ENCODE assay signal across 2 cellular contexts in the genomic region with DNA sequence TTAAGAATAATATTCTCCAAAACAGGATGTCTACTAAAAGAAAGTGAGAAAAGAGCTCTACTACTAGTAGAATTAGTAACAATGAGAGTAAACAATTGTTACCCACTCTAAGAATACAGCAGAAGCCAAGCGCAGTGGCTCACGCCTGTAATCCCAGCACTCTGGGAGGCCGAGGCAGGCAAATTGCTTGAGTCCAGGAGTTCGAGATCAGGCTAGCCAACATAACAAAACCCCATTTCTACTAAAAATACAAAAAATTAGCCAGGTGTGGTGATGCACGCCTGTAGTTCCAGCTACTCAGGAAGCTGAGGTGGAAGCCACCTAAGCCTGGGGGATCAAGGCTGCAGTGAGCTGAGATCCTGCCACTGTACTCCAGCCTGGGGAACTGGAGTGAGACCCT.
TF ChIP-seq lines count a peak whose summit lies in the region.

No MANE protein-coding gene starts in this region.

TF ChIP-seq in SK-N-SH, 30 proteins besides CTCF, POLR2A, EP300 and RAD21:
- TF ChIP-seq JUND (IDR thresholded peaks at IDR 0.05), result no peak
- no peak for TF ChIP-seq FOXM1 (IDR thresholded peaks at IDR 0.05; ENCODE audit: low read depth)
- no peak for TF ChIP-seq TCF12 (IDR thresholded peaks at IDR 0.05)
- TF ChIP-seq, protein P1, sequence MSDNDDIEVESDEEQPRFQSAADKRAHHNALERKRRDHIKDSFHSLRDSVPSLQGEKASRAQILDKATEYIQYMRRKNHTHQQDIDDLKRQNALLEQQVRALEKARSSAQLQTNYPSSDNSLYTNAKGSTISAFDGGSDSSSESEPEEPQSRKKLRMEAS (IDR thresholded peaks at IDR 0.05; ENCODE audit: low read depth), result no peak
- TF ChIP-seq, protein P2, sequence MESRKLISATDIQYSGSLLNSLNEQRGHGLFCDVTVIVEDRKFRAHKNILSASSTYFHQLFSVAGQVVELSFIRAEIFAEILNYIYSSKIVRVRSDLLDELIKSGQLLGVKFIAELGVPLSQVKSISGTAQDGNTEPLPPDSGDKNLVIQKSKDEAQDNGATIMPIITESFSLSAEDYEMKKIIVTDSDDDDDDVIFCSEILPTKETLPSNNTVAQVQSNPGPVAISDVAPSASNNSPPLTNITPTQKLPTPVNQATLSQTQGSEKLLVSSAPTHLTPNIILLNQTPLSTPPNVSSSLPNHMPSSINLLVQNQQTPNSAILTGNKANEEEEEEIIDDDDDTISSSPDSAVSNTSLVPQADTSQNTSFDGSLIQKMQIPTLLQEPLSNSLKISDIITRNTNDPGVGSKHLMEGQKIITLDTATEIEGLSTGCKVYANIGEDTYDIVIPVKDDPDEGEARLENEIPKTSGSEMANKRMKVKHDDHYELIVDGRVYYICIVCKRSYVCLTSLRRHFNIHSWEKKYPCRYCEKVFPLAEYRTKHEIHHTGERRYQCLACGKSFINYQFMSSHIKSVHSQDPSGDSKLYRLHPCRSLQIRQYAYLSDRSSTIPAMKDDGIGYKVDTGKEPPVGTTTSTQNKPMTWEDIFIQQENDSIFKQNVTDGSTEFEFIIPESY (IDR thresholded peaks at IDR 0.05; ENCODE audit: borderline replicate concordance, low read depth), result no peak
- TF ChIP-seq GATA2 (CRISPR knock-in tag; IDR thresholded peaks at IDR 0.05), result no peak
- no peak for TF ChIP-seq FOXJ3 (CRISPR knock-in tag; IDR thresholded peaks at IDR 0.05)
- no peak for TF ChIP-seq RFX5 (IDR thresholded peaks at IDR 0.05; ENCODE audit: low read length)
- TF ChIP-seq ELF1 (IDR thresholded peaks at IDR 0.05), result no peak
- TF ChIP-seq GABPA (IDR thresholded peaks at IDR 0.05; ENCODE audit: low read depth), result no peak
- TF ChIP-seq EZH2phosphoT487 (IDR thresholded peaks at IDR 0.05; ENCODE audit: borderline replicate concordance, low read depth), result no peak
- no peak for TF ChIP-seq TEAD4 (IDR thresholded peaks at IDR 0.05; ENCODE audit: borderline replicate concordance, insufficient read depth)
- no peak for TF ChIP-seq MXI1 (IDR thresholded peaks at IDR 0.05; ENCODE audit: low read depth, low read length)
- TF ChIP-seq, protein P3, sequence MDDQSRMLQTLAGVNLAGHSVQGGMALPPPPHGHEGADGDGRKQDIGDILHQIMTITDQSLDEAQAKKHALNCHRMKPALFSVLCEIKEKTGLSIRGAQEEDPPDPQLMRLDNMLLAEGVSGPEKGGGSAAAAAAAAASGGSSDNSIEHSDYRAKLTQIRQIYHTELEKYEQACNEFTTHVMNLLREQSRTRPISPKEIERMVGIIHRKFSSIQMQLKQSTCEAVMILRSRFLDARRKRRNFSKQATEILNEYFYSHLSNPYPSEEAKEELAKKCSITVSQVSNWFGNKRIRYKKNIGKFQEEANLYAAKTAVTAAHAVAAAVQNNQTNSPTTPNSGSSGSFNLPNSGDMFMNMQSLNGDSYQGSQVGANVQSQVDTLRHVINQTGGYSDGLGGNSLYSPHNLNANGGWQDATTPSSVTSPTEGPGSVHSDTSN (IDR thresholded peaks at IDR 0.05), result no peak
- TF ChIP-seq SIN3A (IDR thresholded peaks at IDR 0.05; ENCODE audit: borderline replicate concordance, low read depth, low read length), result no peak
- TF ChIP-seq NFIC (IDR thresholded peaks at IDR 0.05; ENCODE audit: borderline replicate concordance), result no peak
TF ChIP-seq in SK-N-SH: peak in this region for 0.

TF ChIP-seq in SK-N-SH treated with all-trans-retinoic acid at 6 μM for 48 hours, 23 proteins besides CTCF, POLR2A, EP300 and RAD21:
- TF ChIP-seq ZNF70 (CRISPR knock-in tag; IDR thresholded peaks at IDR 0.05), result no peak
- no peak for TF ChIP-seq ESRRG (CRISPR knock-in tag; IDR thresholded peaks at IDR 0.05)
- no peak for TF ChIP-seq CSDC2 (CRISPR knock-in tag; IDR thresholded peaks at IDR 0.05)
- TF ChIP-seq TOX (CRISPR knock-in tag; IDR thresholded peaks at IDR 0.05; ENCODE audit: borderline replicate concordance), result no peak
- no peak for TF ChIP-seq TCF4 (CRISPR knock-in tag; IDR thresholded peaks at IDR 0.05; ENCODE audit: borderline replicate concordance)
- no peak for TF ChIP-seq ISL1 (CRISPR knock-in tag; IDR thresholded peaks at IDR 0.05)
- no peak for TF ChIP-seq PPARA (CRISPR knock-in tag; IDR thresholded peaks at IDR 0.05; ENCODE audit: borderline replicate concordance)
- TF ChIP-seq ZFP30 (CRISPR knock-in tag; IDR thresholded peaks at IDR 0.05), result no peak
- TF ChIP-seq ZFP3 (CRISPR knock-in tag; IDR thresholded peaks at IDR 0.05), result no peak
- TF ChIP-seq, protein P4, sequence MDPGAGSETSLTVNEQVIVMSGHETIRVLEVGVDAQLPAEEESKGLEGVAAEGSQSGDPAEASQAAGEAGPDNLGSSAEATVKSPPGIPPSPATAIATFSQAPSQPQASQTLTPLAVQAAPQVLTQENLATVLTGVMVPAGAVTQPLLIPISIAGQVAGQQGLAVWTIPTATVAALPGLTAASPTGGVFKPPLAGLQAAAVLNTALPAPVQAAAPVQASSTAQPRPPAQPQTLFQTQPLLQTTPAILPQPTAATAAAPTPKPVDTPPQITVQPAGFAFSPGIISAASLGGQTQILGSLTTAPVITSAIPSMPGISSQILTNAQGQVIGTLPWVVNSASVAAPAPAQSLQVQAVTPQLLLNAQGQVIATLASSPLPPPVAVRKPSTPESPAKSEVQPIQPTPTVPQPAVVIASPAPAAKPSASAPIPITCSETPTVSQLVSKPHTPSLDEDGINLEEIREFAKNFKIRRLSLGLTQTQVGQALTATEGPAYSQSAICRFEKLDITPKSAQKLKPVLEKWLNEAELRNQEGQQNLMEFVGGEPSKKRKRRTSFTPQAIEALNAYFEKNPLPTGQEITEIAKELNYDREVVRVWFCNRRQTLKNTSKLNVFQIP (CRISPR knock-in tag; IDR thresholded peaks at IDR 0.05; ENCODE audit: borderline replicate concordance, low read depth), result no peak
- no peak for TF ChIP-seq ZNF8 (CRISPR knock-in tag; IDR thresholded peaks at IDR 0.05)
